Comparison of ENCODE assay signal across 8 cellular contexts in the genomic region with DNA sequence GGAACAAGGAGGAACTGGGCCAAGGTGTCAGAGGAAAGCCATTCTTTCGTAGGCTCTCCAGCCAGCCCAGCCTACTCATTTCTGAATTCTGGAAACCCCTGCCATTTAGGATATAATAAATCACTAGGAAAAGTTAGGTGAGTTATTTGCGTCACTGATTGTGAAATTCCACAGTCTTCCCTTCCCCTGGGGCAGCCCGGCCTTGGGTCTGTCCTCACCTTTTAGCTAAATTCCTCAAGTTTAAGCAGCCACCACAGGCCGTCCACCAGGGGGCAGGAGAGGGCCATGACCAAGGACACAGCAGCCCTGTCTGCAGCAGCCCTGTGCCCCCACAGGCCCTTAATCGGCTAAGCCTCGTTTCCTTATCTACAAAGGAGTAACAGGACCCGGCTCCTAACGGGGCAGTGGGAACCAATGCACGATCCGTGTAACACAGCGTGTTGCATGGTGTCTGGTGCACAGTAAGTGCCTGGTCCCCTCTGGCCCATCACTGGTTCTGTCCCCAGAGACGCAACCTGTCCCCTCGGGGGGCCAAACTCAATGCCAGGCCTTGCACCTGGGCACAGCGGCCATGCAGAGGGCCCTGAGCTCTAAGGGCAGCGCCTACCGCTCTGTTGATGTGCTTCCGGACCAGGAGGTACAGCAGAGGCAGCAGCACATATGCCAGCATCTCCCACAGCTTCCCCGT.
DNase-seq lines count a peak whose midpoint lies in the region; ATAC-seq and TF ChIP-seq lines count a peak whose summit lies in the region.

No MANE protein-coding gene starts in this region.

- ATAC-seq in HG02763 (IDR thresholded peaks at IDR 0.05; ENCODE audit: unreplicated experiment) = no peak

- DNase-seq in AG08395 (ENCODE audit: low spot score) (peak; percentile 87), GM20000 (ENCODE audit: low spot score) (peak; percentile 79), NCI-H226 (peak; percentile 97), kidney glomerular epithelial cell (lab: John Stamatoyannopoulos, UW) (peak; percentile 69)
- DNase-seq in activated CD4-positive, alpha-beta T cell treated with anti-CD3 and anti-CD28 coated beads for 1 hour = peak; percentile 73
- DNase-seq in central memory CD4-positive, alpha-beta T cell = peak; percentile 69
- DNase-seq in stimulated activated CD4-positive, alpha-beta T cell treated with anti-CD3 and anti-CD28 coated beads, Interleukin-1b, Interleukin-23, amount 100 ng/mL, for 48 hours = peak; percentile 84

- peak; percentile 88 for TF ChIP-seq CTCF in GM20000 (IDR thresholded peaks at IDR 0.05; ENCODE audit: extremely low read depth, missing control alignments)
